In genomic region chr7:73234994-73235717, GRCh38 we compare ENCODE assay signal across 8 cellular contexts.
DNase-seq lines count a peak whose midpoint lies in the region; ATAC-seq and TF ChIP-seq lines count a peak whose summit lies in the region.
"Not testable (repeated sequence)": the region's sequence is repeated elsewhere in the genome, so short reads cannot be mapped to it uniquely, and the experiment has no call there.

No MANE protein-coding gene starts in this region.

- H3K27me3 ChIP-seq in MG63, upper lobe of right lung: not testable (repeated sequence)

- not testable (repeated sequence) for TF ChIP-seq CTCF in lower leg skin (IDR thresholded peaks at IDR 0.05); upper lobe of right lung (IDR thresholded peaks at IDR 0.05)

- H3K4me1 ChIP-seq in upper lobe of right lung: not testable (repeated sequence)

- CTCF ChIA-PET in activated CD8-positive, alpha-beta memory T cell treated with anti-CD3 and anti-CD28 coated beads, Interleukin-2, amount 10 ng/mL, durations not matched to agents 7 days and 5 days (lab: Charles Lee): not testable (repeated sequence)

- H3K27ac ChIP-seq in upper lobe of right lung: not testable (repeated sequence)

- H3K36me3 ChIP-seq in MG63, upper lobe of right lung: not testable (repeated sequence)

- H3K4me1 Mint-ChIP-seq in activated CD8-positive, alpha-beta memory T cell treated with anti-CD3 and anti-CD28 coated beads, Interleukin-2, amount 10 ng/mL, durations not matched to agents 7 days and 5 days; central memory CD8-positive, alpha-beta T cell: not testable (repeated sequence)

- not testable (repeated sequence) for H3K9me3 Mint-ChIP-seq in activated CD8-positive, alpha-beta memory T cell treated with anti-CD3 and anti-CD28 coated beads, Interleukin-2, amount 10 ng/mL, durations not matched to agents 7 days and 5 days (ENCODE audit: low read depth); central memory CD8-positive, alpha-beta T cell

- H3K9me3 ChIP-seq in MG63, upper lobe of right lung: not testable (repeated sequence)

- H3K27me3 Mint-ChIP-seq in activated CD8-positive, alpha-beta memory T cell treated with anti-CD3 and anti-CD28 coated beads, Interleukin-2, amount 10 ng/mL, durations not matched to agents 7 days and 5 days; central memory CD8-positive, alpha-beta T cell: not testable (repeated sequence)

- H3K4me3 ChIP-seq in MG63; lower leg skin (ENCODE audit: low read depth, poor library complexity, severe bottlenecking): not testable (repeated sequence)
- peak overlapping the region; percentile 38 for H3K4me3 ChIP-seq in upper lobe of right lung

- not testable (repeated sequence) for H3K36me3 Mint-ChIP-seq in activated CD8-positive, alpha-beta memory T cell treated with anti-CD3 and anti-CD28 coated beads, Interleukin-2, amount 10 ng/mL, durations not matched to agents 7 days and 5 days; central memory CD8-positive, alpha-beta T cell (ENCODE audit: insufficient read depth)

- ATAC-seq in GM19043 (IDR thresholded peaks at IDR 0.05; ENCODE audit: low read depth, unreplicated experiment) (peak; percentile 86), HG02852 (IDR thresholded peaks at IDR 0.05; ENCODE audit: unreplicated experiment) (peak; percentile 92), upper lobe of right lung (peak; percentile 96)
- peak; percentile 96 for ATAC-seq in activated CD8-positive, alpha-beta memory T cell treated with anti-CD3 and anti-CD28 coated beads, Interleukin-2, amount 10 ng/mL, durations not matched to agents 7 days and 5 days
- ATAC-seq in central memory CD8-positive, alpha-beta T cell (replicated peaks; ENCODE audit: extremely low read depth, poor library complexity, severe bottlenecking): peak; percentile 81

- intact Hi-C loops in lower leg skin (cut with DNase I; ENCODE audit: low total_unique reads); upper lobe of right lung (cut with DNase I): not testable (repeated sequence)

- not testable (repeated sequence) for TF ChIP-seq POLR2A in lower leg skin (IDR thresholded peaks at IDR 0.05)

- no CpG with 5 or more reads among the region's 72 CpGs for WGBS in lower leg skin, 2 donors

- DNase-seq in MG63 (peak; percentile 69), lower leg skin (ENCODE audit: low spot score in 2 of 2) (peak; percentile 89 to 98), upper lobe of right lung (peak; percentile 96)
- DNase-seq in activated CD8-positive, alpha-beta memory T cell treated with anti-CD3 and anti-CD28 coated beads, Interleukin-2, amount 10 ng/mL, durations not matched to agents 7 days and 5 days: peak; percentile 95
- peak; percentile 92 to 93 for DNase-seq in central memory CD8-positive, alpha-beta T cell (ENCODE audit: low spot score in 2 of 2)
- DNase-seq in stimulated activated CD4-positive, alpha-beta T cell treated with anti-CD3 and anti-CD28 coated beads, Interleukin-1b, Interleukin-23, amount 100 ng/mL, for 1 hour (ENCODE audit: low read depth in 2 of 2): peak; percentile 86 to 87

- H3K4me3 Mint-ChIP-seq in activated CD8-positive, alpha-beta memory T cell treated with anti-CD3 and anti-CD28 coated beads, Interleukin-2, amount 10 ng/mL, durations not matched to agents 7 days and 5 days; central memory CD8-positive, alpha-beta T cell: not testable (repeated sequence)

- not testable (repeated sequence) for H3K27ac Mint-ChIP-seq in activated CD8-positive, alpha-beta memory T cell treated with anti-CD3 and anti-CD28 coated beads, Interleukin-2, amount 10 ng/mL, durations not matched to agents 7 days and 5 days; central memory CD8-positive, alpha-beta T cell (ENCODE audit: low read depth)
